ENCODE assay signal across 8 cellular contexts in genomic region chr3:128153156-128154011, GRCh38. TPM values are rescaled to one million over a fixed set of nuclear protein-coding genes. Genes with fewer than 3 reads are reported as not detected.
DNase-seq lines count a peak whose midpoint lies in the region; ATAC-seq and TF ChIP-seq lines count a peak whose summit lies in the region.

A gene with protein sequence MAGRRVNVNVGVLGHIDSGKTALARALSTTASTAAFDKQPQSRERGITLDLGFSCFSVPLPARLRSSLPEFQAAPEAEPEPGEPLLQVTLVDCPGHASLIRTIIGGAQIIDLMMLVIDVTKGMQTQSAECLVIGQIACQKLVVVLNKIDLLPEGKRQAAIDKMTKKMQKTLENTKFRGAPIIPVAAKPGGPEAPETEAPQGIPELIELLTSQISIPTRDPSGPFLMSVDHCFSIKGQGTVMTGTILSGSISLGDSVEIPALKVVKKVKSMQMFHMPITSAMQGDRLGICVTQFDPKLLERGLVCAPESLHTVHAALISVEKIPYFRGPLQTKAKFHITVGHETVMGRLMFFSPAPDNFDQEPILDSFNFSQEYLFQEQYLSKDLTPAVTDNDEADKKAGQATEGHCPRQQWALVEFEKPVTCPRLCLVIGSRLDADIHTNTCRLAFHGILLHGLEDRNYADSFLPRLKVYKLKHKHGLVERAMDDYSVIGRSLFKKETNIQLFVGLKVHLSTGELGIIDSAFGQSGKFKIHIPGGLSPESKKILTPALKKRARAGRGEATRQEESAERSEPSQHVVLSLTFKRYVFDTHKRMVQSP (plus strand): TSS chr3:128153481. CDS start chr3:128153508, 27 bp downstream.

- H3K27me3 Mint-ChIP-seq in activated naive CD8-positive, alpha-beta T cell treated with anti-CD3 and anti-CD28 coated beads, Interleukin-2, amount 10 ng/mL, durations not matched to agents 7 days and 5 days: no peaks in the 10 kb centered on the region

- H3K36me3 Mint-ChIP-seq in activated naive CD8-positive, alpha-beta T cell treated with anti-CD3 and anti-CD28 coated beads, Interleukin-2, amount 10 ng/mL, durations not matched to agents 7 days and 5 days: peaks cover 24% of the 10 kb centered on the region

- no peaks in the 10 kb centered on the region for H3K36me3 ChIP-seq in trophoblast cell (ENCODE audit: control insufficient read depth in 1 of 2, insufficient read depth in 2 of 2, low read length in 2 of 2)
- H3K36me3 ChIP-seq in transverse colon: no peaks in the 10 kb centered on the region

- WGBS in trophoblast cell (ENCODE audit: extremely low coverage, insufficient coverage, insufficient read length): no CpG with 5 or more reads among the region's 95 CpGs
- 1% methylated on average over 71 of the region's 95 CpGs; no CpG with 5 or more reads in 1 of the 2 donors for WGBS in transverse colon (ENCODE audit: low coverage in 1 of 2), 2 donors

- peak; percentile 93 for ATAC-seq in HG02623 (IDR thresholded peaks at IDR 0.05; ENCODE audit: unreplicated experiment)
- peak; percentile 93 for ATAC-seq in activated naive CD8-positive, alpha-beta T cell treated with anti-CD3 and anti-CD28 coated beads, Interleukin-2, amount 10 ng/mL, durations not matched to agents 7 days and 5 days (ENCODE audit: low read depth)
- peak; percentile 95 for ATAC-seq in Right ventricle myocardium superior (ENCODE audit: poor library complexity)

- no peaks in the 10 kb centered on the region for H3K9me3 ChIP-seq in trophoblast cell (ENCODE audit: insufficient read depth, low read depth, low read length)
- H3K9me3 ChIP-seq in transverse colon: no peaks in the 10 kb centered on the region

- no peak within 1 kb of the TSS for H2BK5ac ChIP-seq in trophoblast cell (ENCODE audit: low read depth, low read length, poor library complexity)

- no peak within 1 kb of the TSS for H4K91ac ChIP-seq in trophoblast cell (ENCODE audit: low read depth, low read length)

- intact Hi-C loops in Right ventricle myocardium superior (cut with DNase I) (no loop called here), transverse colon (cut with DNase I; ENCODE audit: low total_unique reads) (no loop called here)

- H2BK120ac ChIP-seq in trophoblast cell (ENCODE audit: insufficient read depth, low read length, poor library complexity): peak within 1 kb of the TSS; percentile 30

- H3K9ac ChIP-seq in trophoblast cell (ENCODE audit: low read length): peak within 1 kb of the TSS; percentile 80

- TF ChIP-seq CTCF in GM12875 (IDR thresholded peaks at IDR 0.05; ENCODE audit: borderline replicate concordance, insufficient read depth, low read depth, low read length) (no peak), transverse colon (IDR thresholded peaks at IDR 0.05) (no peak)

- H4K8ac ChIP-seq in trophoblast cell (ENCODE audit: low read depth, low read length): peak within 1 kb of the TSS; percentile 93

- peak within 1 kb of the TSS; percentile 86 for H4K12ac ChIP-seq in trophoblast cell (ENCODE audit: low read depth, low read length)

- TF ChIP-seq POLR2A in transverse colon (IDR thresholded peaks at IDR 0.05): peak; percentile 59

- no peaks in the 10 kb centered on the region for H3K79me2 ChIP-seq in trophoblast cell (ENCODE audit: control insufficient read depth, insufficient read depth, low read length, poor library complexity)

- peak within 1 kb of the TSS; percentile 72 for H3K18ac ChIP-seq in trophoblast cell (ENCODE audit: low read length)

- POLR2A ChIA-PET in activated naive CD8-positive, alpha-beta T cell treated with anti-CD3 and anti-CD28 coated beads, Interleukin-2, amount 10 ng/mL, durations not matched to agents 7 days and 5 days (lab: Charles Lee): interaction anchor here (0.6 to 2.2 kb wide), 8 partner anchors 23 to 277 kb away, joined by 3 to 24 read pairs (median 3); partner anchors contain the start of genes RUVBL1 and SEC61A1

- H3K23ac ChIP-seq in trophoblast cell (ENCODE audit: low read length): no peak within 1 kb of the TSS

- peak within 1 kb of the TSS; percentile 69 for H3K4me2 ChIP-seq in trophoblast cell (ENCODE audit: low read length)

- H3K9me3 Mint-ChIP-seq in activated naive CD8-positive, alpha-beta T cell treated with anti-CD3 and anti-CD28 coated beads, Interleukin-2, amount 10 ng/mL, durations not matched to agents 7 days and 5 days: no peaks in the 10 kb centered on the region

- peaks cover 9% of the 10 kb centered on the region for H3K4me1 Mint-ChIP-seq in activated naive CD8-positive, alpha-beta T cell treated with anti-CD3 and anti-CD28 coated beads, Interleukin-2, amount 10 ng/mL, durations not matched to agents 7 days and 5 days

- H3K4me3 ChIP-seq in GM12875 (ENCODE audit: low read depth, low read length) (peak within 1 kb of the TSS; percentile 97), trophoblast cell (ENCODE audit: low read depth, low read length) (peak within 1 kb of the TSS; percentile 95), transverse colon (peak within 1 kb of the TSS; percentile 69 to 94 (median 82))

- H3K79me1 ChIP-seq in trophoblast cell (ENCODE audit: low read length): peaks cover 5% of the 10 kb centered on the region

- H3K27ac ChIP-seq in trophoblast cell (ENCODE audit: low read depth, low read length): peak within 1 kb of the TSS; percentile 4
- H3K27ac ChIP-seq in transverse colon: peak within 1 kb of the TSS; percentile 82 to 95 (median 94)

- no peaks in the 10 kb centered on the region for H3K27me3 ChIP-seq in trophoblast cell (ENCODE audit: insufficient read depth, low read length)
- H3K27me3 ChIP-seq in transverse colon: no peaks in the 10 kb centered on the region

- H3K14ac ChIP-seq in trophoblast cell (ENCODE audit: low read length): peak within 1 kb of the TSS; percentile 28

- DNase-seq in NCI-H1092 treated with DMSO at 0.1 percent for 48 hours (lab: John Stamatoyannopoulos, UW) (peak; percentile 71), SW 1271 (lab: John Stamatoyannopoulos, UW) (peak; percentile 61 to 79), Right ventricle myocardium superior (peak; percentile 89), trophoblast cell (peak; percentile 67 to 73), transverse colon (peak; percentile 86)
- peak; percentile 90 for DNase-seq in activated naive CD8-positive, alpha-beta T cell treated with anti-CD3 and anti-CD28 coated beads, Interleukin-2, amount 10 ng/mL, durations not matched to agents 7 days and 5 days

- H3K4me1 ChIP-seq in trophoblast cell (ENCODE audit: control insufficient read depth in 1 of 2, insufficient read depth in 2 of 2, low read length in 2 of 2): no peaks in the 10 kb centered on the region
- H3K4me1 ChIP-seq in transverse colon: peaks cover 5 to 12% (median 10%) of the 10 kb centered on the region in 4 donors

- TF ChIP-seq EP300 in transverse colon (IDR thresholded peaks at IDR 0.05; ENCODE audit: low read depth): no peak

- H3K27ac Mint-ChIP-seq in activated naive CD8-positive, alpha-beta T cell treated with anti-CD3 and anti-CD28 coated beads, Interleukin-2, amount 10 ng/mL, durations not matched to agents 7 days and 5 days: peak within 1 kb of the TSS; percentile 96

- no peak within 1 kb of the TSS for H2AK5ac ChIP-seq in trophoblast cell (ENCODE audit: low read length)

- no peak within 1 kb of the TSS for H3K4ac ChIP-seq in trophoblast cell (ENCODE audit: low read depth, low read length)

- H2AFZ ChIP-seq in trophoblast cell (ENCODE audit: insufficient read depth, low read length, poor library complexity): peak within 1 kb of the TSS; percentile 87

- peak within 1 kb of the TSS; percentile 95 for H3K4me3 Mint-ChIP-seq in activated naive CD8-positive, alpha-beta T cell treated with anti-CD3 and anti-CD28 coated beads, Interleukin-2, amount 10 ng/mL, durations not matched to agents 7 days and 5 days

- H2BK12ac ChIP-seq in trophoblast cell (ENCODE audit: low read length): no peak within 1 kb of the TSS

- in situ Hi-C loops in transverse colon (cut with MboI; ENCODE audit: low pct_ligation_motif_present in 1 of 4, low pct_unique_long_range_greater_than_20kb in 1 of 4, low sequenced_read_pairs in 3 of 4): loop anchor here in 1 of 4 donors (25.0 kb wide), 1 partner anchor 334 kb away; the partner anchor contains the start of gene GATA2

RNA-seq across cellular contexts. Expression of the gene that starts here (rescaled TPM):
- total RNA-seq in activated naive CD8-positive, alpha-beta T cell treated with anti-CD3 and anti-CD28 coated beads, Interleukin-2, amount 10 ng/mL, durations not matched to agents 7 days and 5 days: 10 to 100 TPM; 22.1 to 22.7 TPM
- total RNA-seq in Right ventricle myocardium superior (16.9 TPM), transverse colon (10 to 100 TPM; 10.3 to 16.8 (median 14.2) TPM)
- 6.7 and 7.2 TPM in 2 replicates for polyA plus RNA-seq in trophoblast cell (2013)

Comparison
In these comparisons a context has a peak if more than half of its experiments do, and no peak if none do; other contexts are left out.
1. Peak in every context shown above with its lines: DNase-seq, ATAC-seq, H3K4me3 ChIP-seq and H3K27ac ChIP-seq.